In the genomic region with DNA sequence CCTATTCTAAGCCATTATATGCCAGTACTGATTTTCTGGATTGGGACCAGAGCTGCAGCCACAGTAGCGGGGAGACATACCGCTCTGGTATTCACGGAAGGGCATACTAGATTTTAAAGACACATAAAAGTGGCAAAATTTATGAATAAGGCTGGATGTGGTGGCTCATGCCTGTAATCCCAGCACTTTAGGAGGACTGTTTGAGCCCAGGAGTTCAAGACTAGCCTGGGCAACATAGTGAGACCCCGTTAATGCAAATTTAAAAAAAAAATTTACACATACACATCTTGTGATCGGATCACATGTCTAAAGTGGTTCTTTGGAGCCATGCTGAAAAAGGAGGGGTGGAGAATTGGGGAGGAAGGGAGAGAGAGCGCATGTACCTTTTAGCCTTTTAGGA, we compare ENCODE assay signal across 1 cellular context.
TF ChIP-seq lines count a peak whose summit lies in the region.

No MANE protein-coding gene starts in this region.

TF ChIP-seq in HepG2, 621 proteins besides CTCF, POLR2A, EP300 and RAD21:
- TF ChIP-seq ZC3H4 (CRISPR knock-in tag; IDR thresholded peaks at IDR 0.05; ENCODE audit: borderline replicate concordance): 0 out of 2 replicates have a peak, but pooled peaks have one; percentile 81
- no peak for TF ChIP-seq JDP2 (CRISPR knock-in tag; IDR thresholded peaks at IDR 0.05; ENCODE audit: borderline replicate concordance)
